Comparison of ENCODE assay signal across 1 cellular context in genomic region chr16:11915644-11916523, GRCh38.
TF ChIP-seq lines count a peak whose summit lies in the region.

GSPT1 (minus strand) TSS chr16:11915956; CDS start chr16:11915720, 236 bp downstream.

TF ChIP-seq in K562, 482 proteins besides CTCF, POLR2A, EP300 and RAD21 (continued from another document and continues in another):
- TF ChIP-seq ARID4B (CRISPR knock-in tag; IDR thresholded peaks at IDR 0.05): no peak; the same call in 1 of the 2 replicates
- no peak for TF ChIP-seq ZNF436 (CRISPR knock-in tag; IDR thresholded peaks at IDR 0.05)
- TF ChIP-seq HDAC2 (IDR thresholded peaks at IDR 0.05): no peak; the same call in 1 of the 2 replicates
- no peak for TF ChIP-seq HIVEP1 (CRISPR knock-in tag; IDR thresholded peaks at IDR 0.05)
- TF ChIP-seq JUNB (CRISPR knock-in tag; conservative IDR thresholded peaks at IDR 0.05): no peak
- TF ChIP-seq TCF15 (CRISPR knock-in tag; IDR thresholded peaks at IDR 0.05): no peak
- no peak for TF ChIP-seq SOX6 (IDR thresholded peaks at IDR 0.05)
- peak in 1 of 2 experiments; percentile 98; a peak in 3 of 4 replicates for TF ChIP-seq MLLT1 (IDR thresholded peaks at IDR 0.05)
- TF ChIP-seq ZMIZ1 (IDR thresholded peaks at IDR 0.05; ENCODE audit: low read depth in 2 of 2, low read length in 2 of 2): 0 out of 4 replicates have a peak, but pooled peaks of 1 of the 2 experiments have one; percentile 26
- no peak for TF ChIP-seq CHAMP1 (IDR thresholded peaks at IDR 0.05)
- no peak for TF ChIP-seq ZNF274 (IDR thresholded peaks at IDR 0.05; ENCODE audit: borderline replicate concordance, low read depth, low read length)
- no peak for TF ChIP-seq SIRT6 (IDR thresholded peaks at IDR 0.05; ENCODE audit: low read depth, low read length)
- TF ChIP-seq LEF1 (IDR thresholded peaks at IDR 0.05): no peak
- no peak for TF ChIP-seq NFYB (IDR thresholded peaks at IDR 0.05; ENCODE audit: extremely low read depth, insufficient read length)
- no peak for TF ChIP-seq SFPQ (IDR thresholded peaks at IDR 0.05; ENCODE audit: low read depth, low read length)
- no peak for TF ChIP-seq CHD7 (IDR thresholded peaks at IDR 0.05; ENCODE audit: low read depth, low read length)
- TF ChIP-seq PML (IDR thresholded peaks at IDR 0.05; ENCODE audit: low read length): peak; percentile 18
- TF ChIP-seq EP400 (IDR thresholded peaks at IDR 0.05): peak; percentile 96
- TF ChIP-seq KAT7 (CRISPR knock-in tag; IDR thresholded peaks at IDR 0.05; ENCODE audit: borderline replicate concordance): no peak
- no peak for TF ChIP-seq MYBL2 (IDR thresholded peaks at IDR 0.05; ENCODE audit: low read depth)
- no peak for TF ChIP-seq MYBL2 (CRISPR knock-in tag; IDR thresholded peaks at IDR 0.05; ENCODE audit: borderline replicate concordance)
- TF ChIP-seq GATAD2A (IDR thresholded peaks at IDR 0.05): no peak
- TF ChIP-seq ZNF280B (CRISPR knock-in tag; IDR thresholded peaks at IDR 0.05): no peak
- TF ChIP-seq OTX1 (CRISPR knock-in tag; IDR thresholded peaks at IDR 0.05): no peak
